8 cellular contexts compared by ENCODE assay signal in genomic region chr22:22321743-22322611, GRCh38.
DNase-seq lines count a peak whose midpoint lies in the region; ATAC-seq, FAIRE-seq and TF ChIP-seq lines count a peak whose summit lies in the region.
"Not testable (repeated sequence)": the region's sequence is repeated elsewhere in the genome, so short reads cannot be mapped to it uniquely, and the experiment has no call there.

No MANE protein-coding gene starts in this region.

- not testable (repeated sequence) for H3K4me3 Mint-ChIP-seq in T-cell

- intact Hi-C loops in pancreas (cut with DNase I), result not testable (repeated sequence)

- not testable (repeated sequence) for H3K4me1 Mint-ChIP-seq in T-cell

- TF ChIP-seq CTCF in pancreas (IDR thresholded peaks at IDR 0.05) (peak; percentile 72 to 88 (median 76)), thoracic aorta (IDR thresholded peaks at IDR 0.05) (peak; percentile 62)

- H3K4me3 ChIP-seq in pancreas, thoracic aorta: not testable (repeated sequence)

- ATAC-seq in HG02678 (IDR thresholded peaks at IDR 0.05; ENCODE audit: unreplicated experiment) (peak; percentile 72), T-cell (replicated peaks in 1 of 4) (peak; percentile 87 to 90 (median 88)), pancreas (peak; percentile 75 to 98 (median 90))
- peak; percentile 93 to 95 for ATAC-seq in activated naive CD4-positive, alpha-beta T cell treated with anti-CD3 and anti-CD28 coated beads, Interleukin-2, amount 50 U/mL, for 72 hours
- ATAC-seq in thoracic aorta (ENCODE audit: insufficient number of reproducible peaks, low FRiP score, low read depth), result not testable (repeated sequence)

- H3K9me3 ChIP-seq in pancreas, thoracic aorta: not testable (repeated sequence)

- DNase-seq in GDM1 (lab: John Stamatoyannopoulos, UW), result peak; percentile 59
- DNase-seq in NCI-H1694 (lab: John Stamatoyannopoulos, UW), result peak; percentile 43
- DNase-seq in T-cell, result peak; percentile 34 to 71 (median 56)
- DNase-seq in activated naive CD4-positive, alpha-beta T cell treated with anti-CD3 and anti-CD28 coated beads, Interleukin-2, amount 50 U/mL, for 72 hours (ENCODE audit: low spot score in 2 of 2), result peak; percentile 70 to 83
- peak; percentile 63 for DNase-seq in glomerular visceral epithelial cell (ENCODE audit: extremely low spot score)
- peak; percentile 30 to 88 (median 71) for DNase-seq in pancreas
- not testable (repeated sequence) for DNase-seq in thoracic aorta (ENCODE audit: low spot score)

- 12 to 20% methylated on average over 9 of the region's 11 CpGs for WGBS in pancreas, 2 donors

- not testable (repeated sequence) for H3K27ac Mint-ChIP-seq in T-cell; activated naive CD4-positive, alpha-beta T cell treated with anti-CD3 and anti-CD28 coated beads, Interleukin-2, amount 50 U/mL, for 72 hours

- H3K27me3 Mint-ChIP-seq in T-cell, result not testable (repeated sequence)

- not testable (repeated sequence) for H3K27ac ChIP-seq in pancreas, thoracic aorta

- not testable (repeated sequence) for H3K27me3 ChIP-seq in pancreas; thoracic aorta (replicated peaks; ENCODE audit: insufficient read depth)

- CTCF ChIA-PET in T-cell (lab: Charles Lee), result interaction anchor here in 1 of 2 donors (1.1 kb wide), 1 partner anchor 12 kb away, joined by 3 read pairs; no protein-coding TSS in a partner anchor

- H3K9me3 Mint-ChIP-seq in T-cell; activated naive CD4-positive, alpha-beta T cell treated with anti-CD3 and anti-CD28 coated beads, Interleukin-2, amount 50 U/mL, for 72 hours: not testable (repeated sequence)

- FAIRE-seq in pancreas (lab: Jason Lieb, UNC), result not testable (repeated sequence)

- POLR2A ChIA-PET in T-cell (lab: Charles Lee), result not testable (repeated sequence)

- H3K36me3 ChIP-seq in pancreas, result peaks cover 0 to 15% (median 0%) of the 10 kb centered on the region in 3 donors
- H3K36me3 ChIP-seq in thoracic aorta, result not testable (repeated sequence)

- H3K4me1 ChIP-seq in pancreas; thoracic aorta (ENCODE audit: control insufficient read depth in 1 of 2, low read depth in 2 of 2): not testable (repeated sequence)

- H3K36me3 Mint-ChIP-seq in T-cell, result peaks cover 17% of the 10 kb centered on the region
- H3K36me3 Mint-ChIP-seq in activated naive CD4-positive, alpha-beta T cell treated with anti-CD3 and anti-CD28 coated beads, Interleukin-2, amount 50 U/mL, for 72 hours, result not testable (repeated sequence)
